Comparison of ENCODE assay signal across 1 cellular context in the genomic region with DNA sequence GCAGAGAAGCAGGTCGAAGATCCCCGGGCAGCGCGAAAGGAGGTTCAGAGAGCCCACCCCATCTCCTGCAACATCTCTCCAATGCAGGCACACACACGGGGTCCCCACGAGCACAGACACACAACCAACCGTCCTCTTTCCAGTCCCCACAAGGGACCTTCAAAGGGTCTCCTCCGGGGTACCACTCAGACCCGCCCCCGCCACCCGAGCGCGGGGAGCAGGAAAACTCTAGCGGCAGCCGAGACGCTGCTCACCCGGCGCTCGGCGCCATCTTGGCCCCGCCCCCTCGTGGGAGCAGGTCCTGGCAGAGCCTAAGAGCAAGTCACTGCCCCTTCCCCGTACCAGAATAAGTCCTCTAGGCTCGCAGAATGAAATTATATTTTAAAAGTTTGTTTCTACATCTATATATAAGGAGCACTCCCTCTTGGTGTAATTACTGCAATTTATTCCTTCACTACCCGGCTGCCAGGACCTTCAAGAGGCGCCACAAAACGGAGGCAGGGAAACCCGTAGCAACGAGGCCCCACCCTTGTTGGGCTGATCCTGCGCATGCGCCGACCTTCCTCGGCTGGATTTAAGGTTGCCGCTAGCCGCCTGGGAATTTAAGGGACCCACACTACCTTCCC.
TF ChIP-seq lines count a peak whose summit lies in the region.

A gene with protein sequence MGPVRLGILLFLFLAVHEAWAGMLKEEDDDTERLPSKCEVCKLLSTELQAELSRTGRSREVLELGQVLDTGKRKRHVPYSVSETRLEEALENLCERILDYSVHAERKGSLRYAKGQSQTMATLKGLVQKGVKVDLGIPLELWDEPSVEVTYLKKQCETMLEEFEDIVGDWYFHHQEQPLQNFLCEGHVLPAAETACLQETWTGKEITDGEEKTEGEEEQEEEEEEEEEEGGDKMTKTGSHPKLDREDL (plus strand): TSS at position 560 of the 626 bp plus-strand sequence. CDS start 111 bp downstream, outside the sequence.
TSS of gene TAF6 (minus strand) at position 284 of the 626 bp plus-strand sequence. CDS start 5,149 bp downstream, outside the sequence.

TF ChIP-seq in K562, 482 proteins besides CTCF, POLR2A, EP300 and RAD21 (continued from another document and continues in another):
- no peak for TF ChIP-seq STAT5B (CRISPR knock-in tag; IDR thresholded peaks at IDR 0.05)
- TF ChIP-seq SIX5 (IDR thresholded peaks at IDR 0.05; ENCODE audit: borderline replicate concordance in 1 of 2, insufficient read depth in 1 of 2, low read depth in 1 of 2, low read length in 2 of 2) = no peak
- TF ChIP-seq ZNF175 (CRISPR knock-in tag; IDR thresholded peaks at IDR 0.05; ENCODE audit: low read depth) = no peak; the same call in 1 of the 2 replicates
- TF ChIP-seq ELF2 (CRISPR knock-in tag; IDR thresholded peaks at IDR 0.05) = peak; percentile 56
- peak; percentile 84; the same call in 1 of the 2 replicates for TF ChIP-seq ATF7 (IDR thresholded peaks at IDR 0.05)
- TF ChIP-seq FOS (IDR thresholded peaks at IDR 0.05; ENCODE audit: extremely low read depth, insufficient read length) = no peak
- TF ChIP-seq NR2C2 (CRISPR knock-in tag; IDR thresholded peaks at IDR 0.05) = no peak
- TF ChIP-seq NR2C2 (tag; IDR thresholded peaks at IDR 0.05) = no peak
- no peak for TF ChIP-seq TCF7L2 (IDR thresholded peaks at IDR 0.05; ENCODE audit: low read depth, low read length)
- TF ChIP-seq SAFB (IDR thresholded peaks at IDR 0.05; ENCODE audit: borderline replicate concordance, low read depth, low read length) = no peak
- no peak for TF ChIP-seq SRSF3 (IDR thresholded peaks at IDR 0.05; ENCODE audit: insufficient read depth, low read length)
- TF ChIP-seq PCBP2 (IDR thresholded peaks at IDR 0.05; ENCODE audit: low read depth, low read length, poor library complexity, severe bottlenecking) = no peak
- TF ChIP-seq PPARD (CRISPR knock-in tag; IDR thresholded peaks at IDR 0.05) = no peak
- TF ChIP-seq, protein P1, sequence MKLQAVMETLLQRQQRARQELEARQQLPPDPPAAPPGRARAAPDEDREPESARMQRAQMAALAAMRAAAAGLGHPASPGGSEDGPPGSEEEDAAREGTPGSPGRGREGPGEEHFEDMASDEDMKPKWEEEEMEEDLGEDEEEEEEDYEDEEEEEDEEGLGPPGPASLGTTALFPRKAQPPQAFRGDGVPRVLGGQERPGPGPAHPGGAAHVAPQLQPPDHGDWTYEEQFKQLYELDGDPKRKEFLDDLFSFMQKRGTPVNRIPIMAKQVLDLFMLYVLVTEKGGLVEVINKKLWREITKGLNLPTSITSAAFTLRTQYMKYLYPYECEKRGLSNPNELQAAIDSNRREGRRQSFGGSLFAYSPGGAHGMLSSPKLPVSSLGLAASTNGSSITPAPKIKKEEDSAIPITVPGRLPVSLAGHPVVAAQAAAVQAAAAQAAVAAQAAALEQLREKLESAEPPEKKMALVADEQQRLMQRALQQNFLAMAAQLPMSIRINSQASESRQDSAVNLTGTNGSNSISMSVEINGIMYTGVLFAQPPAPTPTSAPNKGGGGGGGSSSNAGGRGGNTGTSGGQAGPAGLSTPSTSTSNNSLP (IDR thresholded peaks at IDR 0.05; ENCODE audit: borderline replicate concordance, low read depth, low read length) = no peak
- TF ChIP-seq ETV5 (CRISPR knock-in tag; IDR thresholded peaks at IDR 0.05; ENCODE audit: low read depth) = no peak; the same call in 1 of the 2 replicates
- peak; percentile 91 for TF ChIP-seq SIN3B (IDR thresholded peaks at IDR 0.05; ENCODE audit: low read depth)
- TF ChIP-seq CCNT2 (IDR thresholded peaks at IDR 0.05; ENCODE audit: borderline replicate concordance, extremely low read depth, insufficient read length, low read depth, low read length) = peak; percentile 44
- no peak for TF ChIP-seq PRPF4 (IDR thresholded peaks at IDR 0.05; ENCODE audit: insufficient read depth, low read depth, low read length, poor library complexity, severe bottlenecking)
- TF ChIP-seq GABPA (tag; conservative IDR thresholded peaks at IDR 0.05; ENCODE audit: low read depth) = peak; percentile 57; the same call in 1 of the 2 replicates
- no peak for TF ChIP-seq MITF (IDR thresholded peaks at IDR 0.05)
- no peak for TF ChIP-seq PHB2 (IDR thresholded peaks at IDR 0.05; ENCODE audit: low read depth)
- 0 out of 2 replicates have a peak, but pooled peaks have one; percentile 26 for TF ChIP-seq E2F3 (CRISPR knock-in tag; IDR thresholded peaks at IDR 0.05)
- TF ChIP-seq PCBP1 (IDR thresholded peaks at IDR 0.05; ENCODE audit: low read depth, low read length, poor library complexity, severe bottlenecking) = no peak
- peak; percentile 81 for TF ChIP-seq POLR2AphosphoS5 (IDR thresholded peaks at IDR 0.05; ENCODE audit: control insufficient read depth, insufficient read depth, low read depth, low read length)
- TF ChIP-seq, protein P2, sequence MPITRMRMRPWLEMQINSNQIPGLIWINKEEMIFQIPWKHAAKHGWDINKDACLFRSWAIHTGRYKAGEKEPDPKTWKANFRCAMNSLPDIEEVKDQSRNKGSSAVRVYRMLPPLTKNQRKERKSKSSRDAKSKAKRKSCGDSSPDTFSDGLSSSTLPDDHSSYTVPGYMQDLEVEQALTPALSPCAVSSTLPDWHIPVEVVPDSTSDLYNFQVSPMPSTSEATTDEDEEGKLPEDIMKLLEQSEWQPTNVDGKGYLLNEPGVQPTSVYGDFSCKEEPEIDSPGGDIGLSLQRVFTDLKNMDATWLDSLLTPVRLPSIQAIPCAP (CRISPR knock-in tag; IDR thresholded peaks at IDR 0.05; ENCODE audit: borderline replicate concordance) = no peak
- TF ChIP-seq ETS2 (tag; IDR thresholded peaks at IDR 0.05; ENCODE audit: borderline replicate concordance, poor library complexity, severe bottlenecking) = no peak
- TF ChIP-seq ZNF830 (CRISPR knock-in tag; IDR thresholded peaks at IDR 0.05) = 0 out of 2 replicates have a peak, but pooled peaks have one; percentile 46
- TF ChIP-seq, protein P3, sequence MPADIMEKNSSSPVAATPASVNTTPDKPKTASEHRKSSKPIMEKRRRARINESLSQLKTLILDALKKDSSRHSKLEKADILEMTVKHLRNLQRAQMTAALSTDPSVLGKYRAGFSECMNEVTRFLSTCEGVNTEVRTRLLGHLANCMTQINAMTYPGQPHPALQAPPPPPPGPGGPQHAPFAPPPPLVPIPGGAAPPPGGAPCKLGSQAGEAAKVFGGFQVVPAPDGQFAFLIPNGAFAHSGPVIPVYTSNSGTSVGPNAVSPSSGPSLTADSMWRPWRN (IDR thresholded peaks at IDR 0.05; ENCODE audit: low read depth) = no peak
- TF ChIP-seq ERF (CRISPR knock-in tag; IDR thresholded peaks at IDR 0.05) = peak; percentile 89
- TF ChIP-seq, protein P4, sequence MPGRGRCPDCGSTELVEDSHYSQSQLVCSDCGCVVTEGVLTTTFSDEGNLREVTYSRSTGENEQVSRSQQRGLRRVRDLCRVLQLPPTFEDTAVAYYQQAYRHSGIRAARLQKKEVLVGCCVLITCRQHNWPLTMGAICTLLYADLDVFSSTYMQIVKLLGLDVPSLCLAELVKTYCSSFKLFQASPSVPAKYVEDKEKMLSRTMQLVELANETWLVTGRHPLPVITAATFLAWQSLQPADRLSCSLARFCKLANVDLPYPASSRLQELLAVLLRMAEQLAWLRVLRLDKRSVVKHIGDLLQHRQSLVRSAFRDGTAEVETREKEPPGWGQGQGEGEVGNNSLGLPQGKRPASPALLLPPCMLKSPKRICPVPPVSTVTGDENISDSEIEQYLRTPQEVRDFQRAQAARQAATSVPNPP (IDR thresholded peaks at IDR 0.05; ENCODE audit: borderline replicate concordance, insufficient read depth, insufficient read length) = no peak
- TF ChIP-seq EWSR1 (IDR thresholded peaks at IDR 0.05; ENCODE audit: borderline replicate concordance, low read depth, partially characterized antibody) = no peak
- peak; percentile 85 for TF ChIP-seq NKRF (IDR thresholded peaks at IDR 0.05; ENCODE audit: borderline replicate concordance)
- no peak for TF ChIP-seq HDGF (IDR thresholded peaks at IDR 0.05)
- peak; percentile 72; the same call in 1 of the 2 replicates for TF ChIP-seq HMGXB4 (CRISPR knock-in tag; IDR thresholded peaks at IDR 0.05)
- 0 out of 2 replicates have a peak, but pooled peaks have one; percentile 10 for TF ChIP-seq ZNF12 (CRISPR knock-in tag; IDR thresholded peaks at IDR 0.05)
- no peak for TF ChIP-seq FOSL1 (tag; conservative IDR thresholded peaks at IDR 0.05)
- no peak for TF ChIP-seq HMBOX1 (IDR thresholded peaks at IDR 0.05)
- TF ChIP-seq CHD2 (IDR thresholded peaks at IDR 0.05; ENCODE audit: low read depth, low read length) = peak; percentile 28; the same call in 1 of the 2 replicates
- TF ChIP-seq ZKSCAN8 (CRISPR knock-in tag; IDR thresholded peaks at IDR 0.05) = no peak
- TF ChIP-seq ZKSCAN1 (IDR thresholded peaks at IDR 0.05; ENCODE audit: low read depth, low read length) = no peak
- TF ChIP-seq RNF219 (CRISPR knock-in tag; IDR thresholded peaks at IDR 0.05) = no peak
- TF ChIP-seq ZNF589 (CRISPR knock-in tag; IDR thresholded peaks at IDR 0.05; ENCODE audit: low read depth) = no peak
- TF ChIP-seq, protein P5, sequence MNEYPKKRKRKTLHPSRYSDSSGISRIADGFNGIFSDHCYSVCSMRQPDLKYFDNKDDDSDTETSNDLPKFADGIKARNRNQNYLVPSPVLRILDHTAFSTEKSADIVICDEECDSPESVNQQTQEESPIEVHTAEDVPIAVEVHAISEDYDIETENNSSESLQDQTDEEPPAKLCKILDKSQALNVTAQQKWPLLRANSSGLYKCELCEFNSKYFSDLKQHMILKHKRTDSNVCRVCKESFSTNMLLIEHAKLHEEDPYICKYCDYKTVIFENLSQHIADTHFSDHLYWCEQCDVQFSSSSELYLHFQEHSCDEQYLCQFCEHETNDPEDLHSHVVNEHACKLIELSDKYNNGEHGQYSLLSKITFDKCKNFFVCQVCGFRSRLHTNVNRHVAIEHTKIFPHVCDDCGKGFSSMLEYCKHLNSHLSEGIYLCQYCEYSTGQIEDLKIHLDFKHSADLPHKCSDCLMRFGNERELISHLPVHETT (CRISPR knock-in tag; conservative IDR thresholded peaks at IDR 0.05 in 1 of 2, IDR thresholded peaks at IDR 0.05 in 1 of 2) = no peak; a peak in 2 of 4 replicates
- no peak for TF ChIP-seq ZNF217 (CRISPR knock-in tag; IDR thresholded peaks at IDR 0.05)
- TF ChIP-seq NCOA1 (IDR thresholded peaks at IDR 0.05; ENCODE audit: low read depth) = no peak
- no peak for TF ChIP-seq DDX20 (tag; IDR thresholded peaks at IDR 0.05; ENCODE audit: low read depth)
